ENCODE assay signal across 1 cellular context in the genomic region with DNA sequence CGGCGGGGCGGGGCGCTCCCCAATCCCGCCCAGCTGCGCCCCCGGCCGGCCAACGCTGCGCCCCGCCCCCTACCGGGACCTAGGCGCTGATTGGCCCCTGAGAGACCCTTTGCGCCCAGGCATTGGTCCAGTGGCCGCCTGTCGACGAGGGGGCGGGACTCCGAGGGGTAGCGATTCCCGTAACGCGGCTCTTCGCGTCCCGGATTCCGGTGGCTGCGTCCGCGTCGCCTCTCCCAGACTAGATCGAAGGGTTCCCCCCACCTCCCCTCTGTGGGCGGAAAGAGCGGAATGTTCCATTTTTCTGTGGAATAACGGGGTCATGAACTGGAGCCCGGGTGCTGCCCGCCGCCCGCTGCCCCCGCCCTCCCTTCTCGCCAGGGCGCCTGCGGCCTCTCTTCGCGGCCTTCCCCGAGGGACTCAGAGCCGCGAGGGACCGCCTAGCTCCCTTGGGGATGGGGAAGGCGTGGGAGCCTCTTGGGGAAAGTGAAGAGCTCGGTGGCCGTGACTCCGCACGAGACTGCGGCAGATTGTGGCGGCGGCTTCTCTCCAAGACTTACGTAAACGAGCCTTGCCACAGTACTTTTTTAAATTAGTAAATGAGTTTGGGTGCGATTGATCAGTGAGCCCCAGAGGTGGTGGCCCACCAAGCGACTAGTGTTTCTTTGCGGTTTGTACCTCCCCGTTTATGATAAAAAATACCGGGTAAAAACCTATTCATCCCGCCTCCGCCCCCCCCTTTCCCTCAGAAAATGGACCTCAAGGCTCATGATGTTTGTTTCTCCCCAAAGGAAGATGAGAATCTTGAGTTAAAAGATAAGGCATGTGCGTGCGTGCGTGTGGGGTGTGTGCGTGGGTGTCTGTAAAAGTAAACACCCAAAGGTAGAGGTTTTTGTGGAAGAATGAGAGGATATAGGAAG.
TF ChIP-seq lines count a peak whose summit lies in the region.

No MANE protein-coding gene starts in this region.

TF ChIP-seq in K562, 482 proteins besides CTCF, POLR2A, EP300 and RAD21 (continued from another document and continues in another):
- TF ChIP-seq SFPQ (IDR thresholded peaks at IDR 0.05; ENCODE audit: low read depth, low read length) (no peak), HDAC3 (IDR thresholded peaks at IDR 0.05; ENCODE audit: borderline replicate concordance, partially characterized antibody) (no peak), STAT5A (IDR thresholded peaks at IDR 0.05; ENCODE audit: borderline replicate concordance, low read length) (no peak), TRIM24 (IDR thresholded peaks at IDR 0.05) (no peak), BRD4 (IDR thresholded peaks at IDR 0.05) (no peak), HNRNPK (IDR thresholded peaks at IDR 0.05; ENCODE audit: low read depth, low read length, poor library complexity, severe bottlenecking) (no peak), RBM22 (IDR thresholded peaks at IDR 0.05; ENCODE audit: low read depth, low read length, poor library complexity, severe bottlenecking) (no peak), MED1 (CRISPR knock-in tag; IDR thresholded peaks at IDR 0.05; ENCODE audit: borderline replicate concordance) (no peak), ZNF41 (CRISPR knock-in tag; conservative IDR thresholded peaks at IDR 0.05) (no peak), TAF9B (IDR thresholded peaks at IDR 0.05; ENCODE audit: partially characterized antibody) (peak; percentile 45), EP400 (IDR thresholded peaks at IDR 0.05) (peak; percentile 55), NONO (IDR thresholded peaks at IDR 0.05; ENCODE audit: low read depth in 2 of 2, low read length in 1 of 2) (no peak), ZNF639 (CRISPR knock-in tag; conservative IDR thresholded peaks at IDR 0.05 in 1 of 2, IDR thresholded peaks at IDR 0.05 in 1 of 2) (0 out of 4 replicates have a peak, but pooled peaks of 1 of the 2 experiments have one; percentile 45), VEZF1 (CRISPR knock-in tag; IDR thresholded peaks at IDR 0.05) (peak; percentile 91), SP2 (IDR thresholded peaks at IDR 0.05; ENCODE audit: extremely low read depth, low read depth, low read length, poor library complexity, severe bottlenecking) (peak; percentile 81), OTX1 (CRISPR knock-in tag; IDR thresholded peaks at IDR 0.05) (no peak), BRF2 (IDR thresholded peaks at IDR 0.05; ENCODE audit: borderline replicate concordance, insufficient read depth, insufficient read length) (no peak), ZNF518B (CRISPR knock-in tag; IDR thresholded peaks at IDR 0.05) (no peak), KDM5B (IDR thresholded peaks at IDR 0.05; ENCODE audit: insufficient replicate concordance, low read depth, low read length) (peak; percentile 90), HNRNPLL (IDR thresholded peaks at IDR 0.05; ENCODE audit: low read depth, low read length, poor library complexity, severe bottlenecking) (peak; percentile 88), MEF2D (tag; conservative IDR thresholded peaks at IDR 0.05; ENCODE audit: low read depth) (no peak), YBX1 (IDR thresholded peaks at IDR 0.05) (no peak), SMARCA4 (IDR thresholded peaks at IDR 0.05) (peak; percentile 64), SMAD4 (CRISPR knock-in tag; conservative IDR thresholded peaks at IDR 0.05) (no peak), ATF1 (CRISPR knock-in tag; IDR thresholded peaks at IDR 0.05) (no peak; the same call in 1 of the 2 replicates), ATF1 (tag; IDR thresholded peaks at IDR 0.05) (peak; percentile 79), SAP30 (IDR thresholded peaks at IDR 0.05; ENCODE audit: borderline replicate concordance, insufficient read depth, low read depth, low read length, poor library complexity, severe bottlenecking) (no peak), ZBTB9 (CRISPR knock-in tag; IDR thresholded peaks at IDR 0.05) (no peak)
- TF ChIP-seq, protein P1, sequence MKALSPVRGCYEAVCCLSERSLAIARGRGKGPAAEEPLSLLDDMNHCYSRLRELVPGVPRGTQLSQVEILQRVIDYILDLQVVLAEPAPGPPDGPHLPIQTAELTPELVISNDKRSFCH (CRISPR knock-in tag; IDR thresholded peaks at IDR 0.05) = no peak
- TF ChIP-seq, protein P1 (tag; IDR thresholded peaks at IDR 0.05) = no peak
- TF ChIP-seq, protein P2, sequence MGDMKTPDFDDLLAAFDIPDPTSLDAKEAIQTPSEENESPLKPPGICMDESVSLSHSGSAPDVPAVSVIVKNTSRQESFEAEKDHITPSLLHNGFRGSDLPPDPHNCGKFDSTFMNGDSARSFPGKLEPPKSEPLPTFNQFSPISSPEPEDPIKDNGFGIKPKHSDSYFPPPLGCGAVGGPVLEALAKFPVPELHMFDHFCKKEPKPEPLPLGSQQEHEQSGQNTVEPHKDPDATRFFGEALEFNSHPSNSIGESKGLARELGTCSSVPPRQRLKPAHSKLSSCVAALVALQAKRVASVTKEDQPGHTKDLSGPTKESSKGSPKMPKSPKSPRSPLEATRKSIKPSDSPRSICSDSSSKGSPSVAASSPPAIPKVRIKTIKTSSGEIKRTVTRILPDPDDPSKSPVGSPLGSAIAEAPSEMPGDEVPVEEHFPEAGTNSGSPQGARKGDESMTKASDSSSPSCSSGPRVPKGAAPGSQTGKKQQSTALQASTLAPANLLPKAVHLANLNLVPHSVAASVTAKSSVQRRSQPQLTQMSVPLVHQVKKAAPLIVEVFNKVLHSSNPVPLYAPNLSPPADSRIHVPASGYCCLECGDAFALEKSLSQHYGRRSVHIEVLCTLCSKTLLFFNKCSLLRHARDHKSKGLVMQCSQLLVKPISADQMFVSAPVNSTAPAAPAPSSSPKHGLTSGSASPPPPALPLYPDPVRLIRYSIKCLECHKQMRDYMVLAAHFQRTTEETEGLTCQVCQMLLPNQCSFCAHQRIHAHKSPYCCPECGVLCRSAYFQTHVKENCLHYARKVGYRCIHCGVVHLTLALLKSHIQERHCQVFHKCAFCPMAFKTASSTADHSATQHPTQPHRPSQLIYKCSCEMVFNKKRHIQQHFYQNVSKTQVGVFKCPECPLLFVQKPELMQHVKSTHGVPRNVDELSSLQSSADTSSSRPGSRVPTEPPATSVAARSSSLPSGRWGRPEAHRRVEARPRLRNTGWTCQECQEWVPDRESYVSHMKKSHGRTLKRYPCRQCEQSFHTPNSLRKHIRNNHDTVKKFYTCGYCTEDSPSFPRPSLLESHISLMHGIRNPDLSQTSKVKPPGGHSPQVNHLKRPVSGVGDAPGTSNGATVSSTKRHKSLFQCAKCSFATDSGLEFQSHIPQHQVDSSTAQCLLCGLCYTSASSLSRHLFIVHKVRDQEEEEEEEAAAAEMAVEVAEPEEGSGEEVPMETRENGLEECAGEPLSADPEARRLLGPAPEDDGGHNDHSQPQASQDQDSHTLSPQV (IDR thresholded peaks at IDR 0.05) = no peak
- TF ChIP-seq, protein P3, sequence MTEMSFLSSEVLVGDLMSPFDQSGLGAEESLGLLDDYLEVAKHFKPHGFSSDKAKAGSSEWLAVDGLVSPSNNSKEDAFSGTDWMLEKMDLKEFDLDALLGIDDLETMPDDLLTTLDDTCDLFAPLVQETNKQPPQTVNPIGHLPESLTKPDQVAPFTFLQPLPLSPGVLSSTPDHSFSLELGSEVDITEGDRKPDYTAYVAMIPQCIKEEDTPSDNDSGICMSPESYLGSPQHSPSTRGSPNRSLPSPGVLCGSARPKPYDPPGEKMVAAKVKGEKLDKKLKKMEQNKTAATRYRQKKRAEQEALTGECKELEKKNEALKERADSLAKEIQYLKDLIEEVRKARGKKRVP (CRISPR knock-in tag; IDR thresholded peaks at IDR 0.05) = no peak
- TF ChIP-seq, protein P4, sequence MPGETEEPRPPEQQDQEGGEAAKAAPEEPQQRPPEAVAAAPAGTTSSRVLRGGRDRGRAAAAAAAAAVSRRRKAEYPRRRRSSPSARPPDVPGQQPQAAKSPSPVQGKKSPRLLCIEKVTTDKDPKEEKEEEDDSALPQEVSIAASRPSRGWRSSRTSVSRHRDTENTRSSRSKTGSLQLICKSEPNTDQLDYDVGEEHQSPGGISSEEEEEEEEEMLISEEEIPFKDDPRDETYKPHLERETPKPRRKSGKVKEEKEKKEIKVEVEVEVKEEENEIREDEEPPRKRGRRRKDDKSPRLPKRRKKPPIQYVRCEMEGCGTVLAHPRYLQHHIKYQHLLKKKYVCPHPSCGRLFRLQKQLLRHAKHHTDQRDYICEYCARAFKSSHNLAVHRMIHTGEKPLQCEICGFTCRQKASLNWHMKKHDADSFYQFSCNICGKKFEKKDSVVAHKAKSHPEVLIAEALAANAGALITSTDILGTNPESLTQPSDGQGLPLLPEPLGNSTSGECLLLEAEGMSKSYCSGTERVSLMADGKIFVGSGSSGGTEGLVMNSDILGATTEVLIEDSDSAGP (CRISPR knock-in tag; IDR thresholded peaks at IDR 0.05) = no peak
